Comparison of ENCODE assay signal across 13 cellular contexts in the genomic region with DNA sequence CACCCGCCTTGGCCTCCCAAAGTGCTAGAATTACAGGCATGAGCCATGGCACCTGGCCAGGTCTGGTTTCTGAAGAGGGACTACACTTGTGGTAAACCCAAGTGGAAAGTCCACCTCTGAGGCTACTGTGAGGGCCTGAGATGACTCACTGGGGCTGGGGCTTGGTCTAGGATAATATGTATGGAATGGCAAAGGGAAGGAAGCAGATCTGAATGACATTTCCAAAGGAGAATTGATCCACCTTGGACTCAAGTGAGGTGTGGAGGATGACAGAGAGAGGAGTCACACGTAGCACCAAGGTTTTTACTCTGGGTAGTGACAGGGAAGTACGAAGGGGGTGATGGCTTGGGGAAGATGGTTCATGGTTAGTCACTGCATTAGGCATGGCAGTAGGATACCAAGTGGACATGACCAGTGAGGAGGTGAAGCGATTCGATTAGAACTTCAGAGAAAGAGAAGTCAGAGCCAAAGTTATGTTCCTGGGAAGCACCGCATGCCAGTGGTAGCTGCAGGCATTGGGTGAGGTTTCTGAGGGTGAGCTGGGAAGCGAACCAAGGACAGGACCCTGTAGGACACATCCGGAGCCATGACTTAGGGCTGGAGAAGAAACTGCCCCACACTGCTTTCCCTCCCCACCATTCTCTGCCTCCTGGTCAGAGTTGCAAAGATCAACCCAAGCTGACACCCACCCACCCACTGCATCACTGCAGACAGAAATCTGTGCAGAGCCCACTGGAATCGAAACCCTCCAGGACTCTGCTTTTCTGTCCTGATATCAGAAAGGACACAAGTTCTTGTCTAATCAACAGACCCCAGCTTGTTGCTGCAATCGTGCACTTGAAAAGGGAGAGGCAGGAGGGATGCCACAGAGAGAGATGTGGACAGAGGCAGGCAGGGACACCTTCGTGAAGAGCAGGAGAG. TPM values are rescaled to one million over a fixed set of nuclear protein-coding genes. Genes with fewer than 3 reads are reported as not detected.
DNase-seq lines count a peak whose midpoint lies in the region; ATAC-seq and TF ChIP-seq lines count a peak whose summit lies in the region.
"Had no signal": no experiment of that assay in that cellular context is flagged by ENCODE, and none has a peak within 500 bp of the region (broad histone marks: within the 10 kb centered on the region; RNA-seq: fewer than 3 reads in every experiment).

No MANE protein-coding gene starts in this region.

- H3K27ac ChIP-seq in BLaER1 (no peak overlapping the region), lower lobe of right lung (no peak overlapping the region), esophagus squamous epithelium (no peak overlapping the region)
- H3K27ac ChIP-seq in CD8-positive, alpha-beta memory T cell (ENCODE audit: low read depth, low read length) = no peak overlapping the region
- H3K27ac ChIP-seq: heart left ventricle, tibial artery had no signal

- no peaks in the 10 kb centered on the region for H4K20me1 ChIP-seq in BLaER1

- TF ChIP-seq POLR2A in esophagus squamous epithelium (IDR thresholded peaks at IDR 0.05) = no peak

- CTCF ChIA-PET in CD8-positive, alpha-beta memory T cell (lab: Charles Lee) = interaction anchor here (1.2 to 2.4 kb wide), 2 partner anchors 8 to 249 kb away, joined by 5 to 15 read pairs; no protein-coding TSS in a partner anchor

- H3K27ac Mint-ChIP-seq in CD8-positive, alpha-beta memory T cell = peak overlapping the region in 2 of 8 donors; percentile 71 to 89
- H3K27ac Mint-ChIP-seq: natural killer cell had no signal

- H3K4me1 Mint-ChIP-seq in CD8-positive, alpha-beta memory T cell = peaks cover 18 to 37% (median 31%) of the 10 kb centered on the region in 3 donors

- H3K27me3 ChIP-seq in BLaER1 = no peaks in the 10 kb centered on the region
- H3K27me3 ChIP-seq in lower lobe of right lung (ENCODE audit: low read depth) = no peaks in the 10 kb centered on the region
- no peaks in the 10 kb centered on the region for H3K27me3 ChIP-seq in esophagus squamous epithelium
- H3K27me3 ChIP-seq in CD8-positive, alpha-beta memory T cell (ENCODE audit: insufficient read depth, low read length, poor library complexity, severe bottlenecking) = no peaks in the 10 kb centered on the region

- H3K4me3 Mint-ChIP-seq in CD8-positive, alpha-beta memory T cell = peak overlapping the region in 1 of 7 donors; percentile 55
- H3K4me3 Mint-ChIP-seq: natural killer cell had no signal

- no peaks in the 10 kb centered on the region for H3K9me3 Mint-ChIP-seq in CD8-positive, alpha-beta memory T cell
- H3K9me3 Mint-ChIP-seq: natural killer cell had no signal

- H3K36me3 ChIP-seq in BLaER1 (no peaks in the 10 kb centered on the region), lower lobe of right lung (no peaks in the 10 kb centered on the region), esophagus squamous epithelium (no peaks in the 10 kb centered on the region)
- H3K36me3 ChIP-seq in CD8-positive, alpha-beta memory T cell (ENCODE audit: insufficient read depth, low read length) = no peaks in the 10 kb centered on the region
- H3K36me3 ChIP-seq: heart left ventricle, tibial artery had no signal

- H3K36me3 Mint-ChIP-seq in CD8-positive, alpha-beta memory T cell = no peaks in the 10 kb centered on the region
- H3K36me3 Mint-ChIP-seq: natural killer cell had no signal

- ATAC-seq in lower lobe of right lung (peak; percentile 74 to 76), HG03135 (IDR thresholded peaks at IDR 0.05; ENCODE audit: unreplicated experiment) (no peak)
- ATAC-seq: heart left ventricle, natural killer cell had no signal

- POLR2A ChIA-PET in CD8-positive, alpha-beta memory T cell (lab: Charles Lee) = interaction anchor here (1.1 kb wide), 1 partner anchor 13 kb away, joined by 3 read pairs; the partner anchor contains the start of gene BCL9L

- intact Hi-C loops in lower lobe of right lung (cut with DNase I) = no loop called here
- intact Hi-C loops in esophagus squamous epithelium (cut with DNase I) = no loop called here

- TF ChIP-seq CTCF in lower lobe of right lung (IDR thresholded peaks at IDR 0.05) (no peak), esophagus squamous epithelium (IDR thresholded peaks at IDR 0.05) (no peak)

- H3K4me1 ChIP-seq in BLaER1 (peaks cover 46% of the 10 kb centered on the region), lower lobe of right lung (no peaks in the 10 kb centered on the region), esophagus squamous epithelium (peaks cover 8 to 21% (median 9%) of the 10 kb centered on the region in 3 donors)
- H3K4me1 ChIP-seq in CD8-positive, alpha-beta memory T cell (ENCODE audit: insufficient read depth, low read length) = peaks cover 28% of the 10 kb centered on the region

- DNase-seq in HPDE6-E6E7 (ENCODE audit: extremely low spot score) (peak; percentile 86), astrocyte of the hippocampus (ENCODE audit: low read depth, low spot score) (peak; percentile 94), lower lobe of right lung (peak; percentile 75), esophagus squamous epithelium (lab: John Stamatoyannopoulos, UW) (no peak), NCI-H2081 treated with DMSO at 0.1 percent for 48 hours (lab: John Stamatoyannopoulos, UW) (no peak)
- DNase-seq in CD8-positive, alpha-beta memory T cell = no peak
- DNase-seq: heart left ventricle; natural killer cell; stimulated activated CD4-positive, alpha-beta T cell treated with anti-CD3 and anti-CD28 coated beads, Interleukin-2, amount 100 ng/mL, for 24 hours; tibial artery had no signal

- H3K27me3 Mint-ChIP-seq in CD8-positive, alpha-beta memory T cell = peaks cover 0 to 4% of the 10 kb centered on the region in 2 donors

- no peaks in the 10 kb centered on the region for H3K9me3 ChIP-seq in BLaER1
- H3K9me3 ChIP-seq in lower lobe of right lung = no peaks in the 10 kb centered on the region
- no peaks in the 10 kb centered on the region for H3K9me3 ChIP-seq in esophagus squamous epithelium
- H3K9me3 ChIP-seq in CD8-positive, alpha-beta memory T cell (ENCODE audit: low read length) = no peaks in the 10 kb centered on the region
- H3K9me3 ChIP-seq: heart left ventricle, tibial artery had no signal

- no peak overlapping the region for H3K9ac ChIP-seq in BLaER1

- peak overlapping the region; percentile 75 for H3K4me2 ChIP-seq in BLaER1

- WGBS in esophagus squamous epithelium, 2 donors = 66 to 68% methylated on average over 8 to 10 of the region's 11 CpGs

- H3K4me3 ChIP-seq in BLaER1 = no peak overlapping the region
- no peak overlapping the region for H3K4me3 ChIP-seq in lower lobe of right lung
- H3K4me3 ChIP-seq in esophagus squamous epithelium = no peak overlapping the region
- no peak overlapping the region for H3K4me3 ChIP-seq in CD8-positive, alpha-beta memory T cell (ENCODE audit: low read length)
- H3K4me3 ChIP-seq: heart left ventricle, SK-N-MC, tibial artery had no signal

RNA-seq across cellular contexts. Expression of gene BCL9L, which starts 13.0 kb away (rescaled TPM):
- total RNA-seq in lower lobe of right lung (48.9 TPM), esophagus squamous epithelium (10 to 100 TPM; 16.4 to 29.6 (median 18.9) TPM)
- 10 to 100 TPM; 39.6 to 42.8 TPM for total RNA-seq in CD8-positive, alpha-beta memory T cell
- 9.1 TPM for polyA plus RNA-seq in CD8-positive, alpha-beta memory T cell

RNA-seq across cellular contexts. Expression of gene UPK2, which starts 17.3 kb away (rescaled TPM):
- total RNA-seq in lower lobe of right lung (not detected), esophagus squamous epithelium (under 1 TPM in 1 of 4 donors, not detected in 3; 0.57 TPM)
- under 1 TPM in 1 of 2 experiments, not detected in 1; 0.22 TPM for total RNA-seq in CD8-positive, alpha-beta memory T cell
- not detected for polyA plus RNA-seq in CD8-positive, alpha-beta memory T cell
- total RNA-seq: heart left ventricle had no signal
- polyA plus RNA-seq: heart left ventricle had no signal

RNA-seq across cellular contexts. Expression of gene FOXR1, which starts 32.8 kb away (rescaled TPM):
- total RNA-seq in lower lobe of right lung (not detected), esophagus squamous epithelium (not detected)
- total RNA-seq in CD8-positive, alpha-beta memory T cell = not detected
- not detected for polyA plus RNA-seq in CD8-positive, alpha-beta memory T cell
- total RNA-seq: heart left ventricle, natural killer cell had no signal
- polyA plus RNA-seq: heart left ventricle had no signal

RNA-seq across cellular contexts. Expression of gene CXCR5, which starts 55.1 kb away (rescaled TPM):
- total RNA-seq in lower lobe of right lung (0.09 TPM), esophagus squamous epithelium (under 1 TPM in 1 of 4 donors, not detected in 3; 0.06 TPM)
- 1 to 10 TPM; 5.8 to 6.3 TPM for total RNA-seq in CD8-positive, alpha-beta memory T cell
- polyA plus RNA-seq in CD8-positive, alpha-beta memory T cell = 4.5 TPM

RNA-seq across cellular contexts. Expression of gene CENATAC, which starts 59.2 kb away (rescaled TPM):
- total RNA-seq in lower lobe of right lung = 51.0 TPM
- total RNA-seq in esophagus squamous epithelium = 10 to 100 TPM in 3 of 4 donors, 1 to 10 TPM in 1; 9.2 to 58.9 (median 29.4) TPM
- 10 to 100 TPM; 29.1 to 34.6 TPM for total RNA-seq in CD8-positive, alpha-beta memory T cell
- 10.1 TPM for polyA plus RNA-seq in CD8-positive, alpha-beta memory T cell

Comparison
In these comparisons a context has a peak if more than half of its experiments do, and no peak if none do; other contexts are left out.
1. DNase-seq: peak in HPDE6-E6E7 (single experiment), astrocyte of the hippocampus (single experiment) and lower lobe of right lung (single experiment); none in esophagus squamous epithelium (single experiment), CD8-positive, alpha-beta memory T cell (0 of 5) and NCI-H2081 treated with DMSO at 0.1 percent for 48 hours (single experiment).